ENCODE assay signal across 16 cellular contexts in the genomic region with DNA sequence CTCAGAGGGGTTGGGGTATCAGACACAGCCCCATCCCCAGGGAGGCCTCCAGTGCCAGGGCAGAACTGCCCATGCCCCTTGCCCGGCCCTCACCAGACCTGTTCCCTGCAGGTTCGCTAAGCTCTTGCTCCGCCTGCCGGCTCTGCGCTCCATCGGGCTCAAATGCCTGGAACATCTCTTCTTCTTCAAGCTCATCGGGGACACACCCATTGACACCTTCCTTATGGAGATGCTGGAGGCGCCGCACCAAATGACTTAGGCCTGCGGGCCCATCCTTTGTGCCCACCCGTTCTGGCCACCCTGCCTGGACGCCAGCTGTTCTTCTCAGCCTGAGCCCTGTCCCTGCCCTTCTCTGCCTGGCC.
A peak's percentile ranks its signal among the peaks of the same experiment; 100 is the strongest.
DNase-seq lines count a peak whose midpoint lies in the region; ATAC-seq, FAIRE-seq and TF ChIP-seq lines count a peak whose summit lies in the region.
"Had no signal": no experiment of that assay in that cellular context is flagged by ENCODE, and none has a peak within 500 bp of the region (broad histone marks: within the 10 kb centered on the region; RNA-seq: fewer than 3 reads in every experiment).

No MANE protein-coding gene starts in this region.

- H3K4me1 Mint-ChIP-seq in CD8-positive, alpha-beta T cell (ENCODE audit: low read depth) = no peaks in the 10 kb centered on the region

- TF ChIP-seq CTCF in liver (IDR thresholded peaks at IDR 0.05; ENCODE audit: low read depth, low read length, missing input control) (no peak), HepG2 (CRISPR knock-in tag; IDR thresholded peaks at IDR 0.05) (no peak), parathyroid adenoma (IDR thresholded peaks at IDR 0.05) (peak; percentile 39), vagina (IDR thresholded peaks at IDR 0.05) (no peak), colonic mucosa (IDR thresholded peaks at IDR 0.05) (no peak)
- TF ChIP-seq CTCF in CD8-positive, alpha-beta T cell (IDR thresholded peaks at IDR 0.05) = no peak

- no peak overlapping the region for H3K27ac Mint-ChIP-seq in CD8-positive, alpha-beta T cell

- no peak overlapping the region for H3K4me2 ChIP-seq in HepG2 (ENCODE audit: low read depth, low read length)
- H3K4me2 ChIP-seq in parathyroid adenoma (ENCODE audit: low read length) = peak overlapping the region; percentile 0

- intact Hi-C loops in HepG2 (cut with micrococcal nuclease; ENCODE audit: unreplicated experiment) (loop anchor here (10.0 kb wide), 1 partner anchor 52 kb away; no protein-coding TSS in a partner anchor), vagina (cut with DNase I) (no loop called here), colonic mucosa (cut with DNase I) (no loop called here)
- intact Hi-C loops in CD8-positive, alpha-beta T cell (cut with DNase I, micrococcal nuclease) = no loop called here

- no peak for TF ChIP-seq POLR2A in HepG2 (IDR thresholded peaks at IDR 0.05; ENCODE audit: insufficient read depth in 1 of 2, low read depth in 2 of 2, low read length in 2 of 2)
- no peak for TF ChIP-seq POLR2A in vagina (IDR thresholded peaks at IDR 0.05)

- peak overlapping the region in 1 of 2 donors; percentile 8 for H3K9ac ChIP-seq in liver (ENCODE audit: low read depth in 1 of 2, low read length in 2 of 2)
- H3K9ac ChIP-seq in HepG2 (ENCODE audit: insufficient read depth, low read depth, low read length) = no peak overlapping the region
- no peak overlapping the region for H3K9ac ChIP-seq in parathyroid adenoma
- peak overlapping the region in 1 of 2 donors; percentile 27 for H3K9ac ChIP-seq in colonic mucosa (ENCODE audit: low read depth in 2 of 2, low read length in 2 of 2)

- no peak for TF ChIP-seq EP300 in HepG2 (IDR thresholded peaks at IDR 0.05; ENCODE audit: low read depth in 2 of 2, low read length in 2 of 2)
- TF ChIP-seq EP300 in HepG2 (CRISPR knock-in tag; IDR thresholded peaks at IDR 0.05; ENCODE audit: borderline replicate concordance) = no peak

- H3K9me3 Mint-ChIP-seq in CD8-positive, alpha-beta T cell = no peaks in the 10 kb centered on the region
- H3K9me3 Mint-ChIP-seq: naive thymus-derived CD8-positive, alpha-beta T cell had no signal

- TF ChIP-seq RAD21 in liver (IDR thresholded peaks at IDR 0.05) (no peak), HepG2 (CRISPR knock-in tag; IDR thresholded peaks at IDR 0.05) (no peak)

- H3K4me3 Mint-ChIP-seq in CD8-positive, alpha-beta T cell = no peak overlapping the region
- H3K4me3 Mint-ChIP-seq: naive thymus-derived CD8-positive, alpha-beta T cell had no signal

- H3K9me3 ChIP-seq in liver (ENCODE audit: control insufficient read depth in 4 of 4, low read length in 3 of 4) (no peaks in the 10 kb centered on the region), HepG2 (ENCODE audit: low read length) (no peaks in the 10 kb centered on the region), parathyroid adenoma (ENCODE audit: control insufficient read depth, low read length) (no peaks in the 10 kb centered on the region), vagina (no peaks in the 10 kb centered on the region), colonic mucosa (no peaks in the 10 kb centered on the region)
- H3K9me3 ChIP-seq in CD8-positive, alpha-beta T cell (ENCODE audit: low read length) = no peaks in the 10 kb centered on the region
- H3K9me3 ChIP-seq: heart left ventricle had no signal

- no peak overlapping the region for H2AFZ ChIP-seq in HepG2 (ENCODE audit: low read length)
- H2AFZ ChIP-seq in parathyroid adenoma = no peak overlapping the region

- DNase-seq in HepG2 (ENCODE audit: low spot score) (no peak), vagina (ENCODE audit: extremely low spot score in 2 of 2) (no peak), colonic mucosa (no peak)
- DNase-seq in CD8-positive, alpha-beta T cell = no peak
- DNase-seq: activated CD4-positive, alpha-beta T cell treated with anti-CD3 and anti-CD28 coated beads for 48 hours; H7; heart left ventricle; kidney glomerular epithelial cell; naive thymus-derived CD8-positive, alpha-beta T cell; NCI-H2081; NCI-H774; small intestine had no signal

- peak overlapping the region; percentile 87 to 89 for H3K27ac ChIP-seq in liver (ENCODE audit: low read depth in 1 of 2, low read length in 2 of 2)
- no peak overlapping the region for H3K27ac ChIP-seq in HepG2 (ENCODE audit: extremely low read length, insufficient read depth, low read length)
- H3K27ac ChIP-seq in parathyroid adenoma = peak overlapping the region; percentile 95
- H3K27ac ChIP-seq in vagina = peak overlapping the region; percentile 96
- no peak overlapping the region for H3K27ac ChIP-seq in colonic mucosa
- no peak overlapping the region for H3K27ac ChIP-seq in CD8-positive, alpha-beta T cell (ENCODE audit: low read depth, low read length)

- H3K79me2 ChIP-seq in HepG2 (ENCODE audit: insufficient read depth, low read length) = no peaks in the 10 kb centered on the region
- H3K79me2 ChIP-seq in parathyroid adenoma = no peaks in the 10 kb centered on the region

- no peaks in the 10 kb centered on the region for H3K27me3 ChIP-seq in liver (ENCODE audit: control insufficient read depth in 4 of 4, insufficient read depth in 4 of 4, low read length in 3 of 4)
- 0 out of 5 replicates have a peak, but pooled peaks cover 0 to 1% of the 10 kb centered on the region in 2 experiments for H3K27me3 ChIP-seq in HepG2 (ENCODE audit: control insufficient read depth in 1 of 2, insufficient read depth in 2 of 2, low read length in 2 of 2)
- H3K27me3 ChIP-seq in parathyroid adenoma (ENCODE audit: control insufficient read depth, insufficient read depth, low read length) = no peaks in the 10 kb centered on the region
- no peaks in the 10 kb centered on the region for H3K27me3 ChIP-seq in vagina
- no peaks in the 10 kb centered on the region for H3K27me3 ChIP-seq in colonic mucosa
- H3K27me3 ChIP-seq in CD8-positive, alpha-beta T cell (ENCODE audit: insufficient read depth, low read length) = no peaks in the 10 kb centered on the region
- H3K27me3 ChIP-seq: heart left ventricle had no signal

- in situ Hi-C loops in HepG2 (cut with HindIII; ENCODE audit: extremely low pct_ligation_motif_present, low pct_unique_long_range_greater_than_20kb) = no loop called here

- FAIRE-seq in HepG2 (lab: Jason Lieb, UNC) = no peak
- FAIRE-seq: small intestine had no signal

- ATAC-seq in HepG2 = no peak
- ATAC-seq in esophagus mucosa = peak; percentile 9
- ATAC-seq in CD8-positive, alpha-beta T cell = no peak
- ATAC-seq in HG03460 (IDR thresholded peaks at IDR 0.05; ENCODE audit: unreplicated experiment) = no peak
- ATAC-seq: heart left ventricle; naive thymus-derived CD8-positive, alpha-beta T cell had no signal

- CTCF ChIA-PET in HepG2 (lab: Yijun Ruan, JAX; ENCODE audit: low intra/inter-chr PET ratio, low total read pairs) = no interaction called here
- CTCF ChIA-PET in CD8-positive, alpha-beta T cell (lab: Charles Lee) = interaction anchor here (0.6 kb wide), 1 partner anchor 272 kb away, joined by 3 read pairs; the partner anchor contains the start of gene RNU6ATAC

- BruUV-seq in HepG2 (replicated peaks; lab: Mats Ljungman, UMichigan) = no TSS peak

- H3K4me1 ChIP-seq in liver (ENCODE audit: control insufficient read depth in 4 of 4, insufficient read depth in 4 of 4, low read length in 3 of 4) (peaks cover 28 to 87% (median 59%) of the 10 kb centered on the region in 4 donors), HepG2 (ENCODE audit: insufficient read depth, low read length) (peaks cover 73% of the 10 kb centered on the region), parathyroid adenoma (peaks cover 37% of the 10 kb centered on the region), vagina (peaks cover 73% of the 10 kb centered on the region), colonic mucosa (peaks cover 12% of the 10 kb centered on the region)
- no peaks in the 10 kb centered on the region for H3K4me1 ChIP-seq in CD8-positive, alpha-beta T cell (ENCODE audit: insufficient read depth, low read length)

- H3K36me3 ChIP-seq in liver (ENCODE audit: control insufficient read depth in 4 of 4, insufficient read depth in 3 of 4, low read depth in 1 of 4, low read length in 3 of 4) (peaks cover 0 to 21% (median 13%) of the 10 kb centered on the region in 4 donors), HepG2 (replicated peaks in 1 of 2; ENCODE audit: control insufficient read depth in 1 of 2, insufficient read depth in 2 of 2, low read length in 2 of 2) (peaks cover 7 to 10% of the 10 kb centered on the region in 2 experiments; a peak in 2 of 5 replicates), parathyroid adenoma (ENCODE audit: control insufficient read depth, insufficient read depth, low read length) (no peaks in the 10 kb centered on the region), vagina (peaks cover 0 to 18% of the 10 kb centered on the region in 2 donors), colonic mucosa (no peaks in the 10 kb centered on the region)
- no peaks in the 10 kb centered on the region for H3K36me3 ChIP-seq in CD8-positive, alpha-beta T cell (ENCODE audit: insufficient read depth, low read length)

- WGBS in liver = 65% methylated on average over 12 of the region's 12 CpGs
- WGBS in HepG2 (ENCODE audit: low lambda C conversion rate) = 81% methylated on average over 6 of the region's 12 CpGs

- no peaks in the 10 kb centered on the region for H4K20me1 ChIP-seq in HepG2 (ENCODE audit: insufficient read depth, low read length)

- POLR2A ChIA-PET in HepG2 (lab: Yijun Ruan, JAX) = no interaction called here
- POLR2A ChIA-PET in CD8-positive, alpha-beta T cell (lab: Charles Lee) = interaction anchor here (0.6 kb wide), 1 partner anchor 242 kb away, joined by 3 read pairs; no protein-coding TSS in a partner anchor

- peaks cover 14% of the 10 kb centered on the region for H3K36me3 Mint-ChIP-seq in CD8-positive, alpha-beta T cell

- H3K27me3 Mint-ChIP-seq in CD8-positive, alpha-beta T cell (ENCODE audit: low read depth) = peaks cover 2% of the 10 kb centered on the region

- H3K4me3 ChIP-seq in liver (ENCODE audit: low read depth in 1 of 3, low read length in 3 of 3) (no peak overlapping the region), HepG2 (replicated peaks in 1 of 3; ENCODE audit: insufficient read depth in 1 of 3, low read depth in 2 of 3, low read length in 3 of 3) (no peak overlapping the region), parathyroid adenoma (ENCODE audit: low read depth, low read length) (no peak overlapping the region), vagina (no peak overlapping the region), colonic mucosa (no peak overlapping the region)
- no peak overlapping the region for H3K4me3 ChIP-seq in CD8-positive, alpha-beta T cell (ENCODE audit: low read depth, low read length)
- H3K4me3 ChIP-seq: heart left ventricle had no signal

TF ChIP-seq in HepG2, 621 proteins besides CTCF, POLR2A, EP300 and RAD21 (continues in another document):
- TF ChIP-seq ARNTL (CRISPR knock-in tag; IDR thresholded peaks at IDR 0.05) (no peak), NRL (CRISPR knock-in tag; IDR thresholded peaks at IDR 0.05; ENCODE audit: borderline replicate concordance) (no peak), STAG1 (CRISPR knock-in tag; IDR thresholded peaks at IDR 0.05) (no peak), KLF11 (CRISPR knock-in tag; IDR thresholded peaks at IDR 0.05) (no peak)

Comparison
In these comparisons a context has a peak if more than half of its experiments do, and no peak if none do; other contexts are left out.
1. H3K27ac ChIP-seq: peak in liver (2 of 2), parathyroid adenoma (single experiment) and vagina (single experiment); none in HepG2 (single experiment), colonic mucosa (single experiment) and CD8-positive, alpha-beta T cell (single experiment).